21 cellular contexts compared by ENCODE assay signal in genomic region chr16:86288716-86289294, GRCh38.
"Had no signal": no experiment of that assay in that cellular context is flagged by ENCODE, and none has a peak within 500 bp of the region (broad histone marks: within the 10 kb centered on the region; RNA-seq: fewer than 3 reads in every experiment).

No MANE protein-coding gene starts in this region.

- FAIRE-seq: TTC549 had no signal

- H3K9me3 Mint-ChIP-seq: activated B cell treated with CpG ODN at 0.5 μM for 24 hours; activated CD4-positive, alpha-beta memory T cell treated with anti-CD3 and anti-CD28 coated beads, Interleukin-2, amount 10 ng/mL, durations not matched to agents 7 days and 5 days; activated naive CD8-positive, alpha-beta T cell treated with anti-CD3 and anti-CD28 coated beads for 36 hours; effector memory CD8-positive, alpha-beta T cell; naive B cell had no signal

- H3K4me1 Mint-ChIP-seq: activated B cell treated with CpG ODN at 0.5 μM for 24 hours; activated CD4-positive, alpha-beta memory T cell treated with anti-CD3 and anti-CD28 coated beads, Interleukin-2, amount 10 ng/mL, durations not matched to agents 7 days and 5 days; activated CD8-positive, alpha-beta memory T cell treated with anti-CD3 and anti-CD28 coated beads, Interleukin-2, amount 10 ng/mL, durations not matched to agents 7 days and 5 days; activated naive CD8-positive, alpha-beta T cell treated with anti-CD3 and anti-CD28 coated beads for 36 hours had no signal

- H3K27ac ChIP-seq: cardiac muscle cell, esophagus squamous epithelium, left lung, neutrophil, tibial artery, uterus had no signal

- H3K27ac Mint-ChIP-seq: activated B cell treated with CpG ODN at 0.5 μM for 24 hours; activated CD4-positive, alpha-beta memory T cell treated with anti-CD3 and anti-CD28 coated beads, Interleukin-2, amount 10 ng/mL, durations not matched to agents 7 days and 5 days; activated CD8-positive, alpha-beta memory T cell treated with anti-CD3 and anti-CD28 coated beads, Interleukin-2, amount 10 ng/mL, durations not matched to agents 7 days and 5 days; activated naive CD8-positive, alpha-beta T cell treated with anti-CD3 and anti-CD28 coated beads for 36 hours; effector memory CD8-positive, alpha-beta T cell had no signal

- H3K9me3 ChIP-seq: esophagus squamous epithelium, left lung, neutrophil, tibial artery, uterus had no signal

- H3K4me1 ChIP-seq: left lung had no signal

- H3K36me3 ChIP-seq: cardiac muscle cell, esophagus squamous epithelium, left lung, neutrophil, tibial artery, uterus had no signal

- DNase-seq: activated B cell treated with CpG ODN at 0.5 μM for 24 hours; activated CD4-positive, alpha-beta memory T cell treated with anti-CD3 and anti-CD28 coated beads, Interleukin-2, amount 10 ng/mL, durations not matched to agents 7 days and 5 days; activated CD4-positive, alpha-beta T cell treated with anti-CD3 and anti-CD28 coated beads for 48 hours; activated CD8-positive, alpha-beta memory T cell treated with anti-CD3 and anti-CD28 coated beads, Interleukin-2, amount 10 ng/mL, durations not matched to agents 7 days and 5 days; activated naive CD4-positive, alpha-beta T cell; activated naive CD8-positive, alpha-beta T cell treated with anti-CD3 and anti-CD28 coated beads for 36 hours; amygdala; effector memory CD8-positive, alpha-beta T cell; esophagus squamous epithelium; naive B cell; stimulated activated CD4-positive, alpha-beta T cell treated with anti-CD3 and anti-CD28 coated beads, Interleukin-1b, Interleukin-23, amount 100 ng/mL, for 48 hours; stimulated activated naive CD8-positive, alpha-beta T cell treated with anti-CD3 and anti-CD28 coated beads, Interleukin-15, Interleukin-2, amounts not matched to agents 100 U/mL and 50 U/mL, for 24 hours; substantia nigra; SW 1271; T-helper 2 cell; tibial artery; uterus had no signal

- H3K36me3 Mint-ChIP-seq: activated CD8-positive, alpha-beta memory T cell treated with anti-CD3 and anti-CD28 coated beads, Interleukin-2, amount 10 ng/mL, durations not matched to agents 7 days and 5 days; activated naive CD8-positive, alpha-beta T cell treated with anti-CD3 and anti-CD28 coated beads for 36 hours; naive B cell had no signal

- H3K4me3 ChIP-seq: cardiac muscle cell, esophagus squamous epithelium, left lung, tibial artery, uterus had no signal

- ATAC-seq: activated CD8-positive, alpha-beta memory T cell treated with anti-CD3 and anti-CD28 coated beads, Interleukin-2, amount 10 ng/mL, durations not matched to agents 7 days and 5 days; effector memory CD8-positive, alpha-beta T cell; left lung; stimulated activated naive CD8-positive, alpha-beta T cell treated with anti-CD3 and anti-CD28 coated beads, Interleukin-15, Interleukin-2, amounts not matched to agents 100 U/mL and 50 U/mL, for 24 hours had no signal

- H3K4me3 Mint-ChIP-seq: activated B cell treated with CpG ODN at 0.5 μM for 24 hours; activated CD4-positive, alpha-beta memory T cell treated with anti-CD3 and anti-CD28 coated beads, Interleukin-2, amount 10 ng/mL, durations not matched to agents 7 days and 5 days; activated CD8-positive, alpha-beta memory T cell treated with anti-CD3 and anti-CD28 coated beads, Interleukin-2, amount 10 ng/mL, durations not matched to agents 7 days and 5 days; activated naive CD8-positive, alpha-beta T cell treated with anti-CD3 and anti-CD28 coated beads for 36 hours; effector memory CD8-positive, alpha-beta T cell; naive B cell had no signal
